In genomic region chr1:28668956-28669719, GRCh38 we compare ENCODE assay signal across 1 cellular context.
A peak's percentile ranks its signal among the peaks of the same experiment; 100 is the strongest.
TF ChIP-seq lines count a peak whose summit lies in the region.

No MANE protein-coding gene starts in this region.

TF ChIP-seq in K562, 482 proteins besides CTCF, POLR2A, EP300 and RAD21 (continued from another document and continues in another):
- TF ChIP-seq TFAP4 (CRISPR knock-in tag; IDR thresholded peaks at IDR 0.05; ENCODE audit: borderline replicate concordance) (peak; percentile 53; the same call in 1 of the 2 replicates), ZBTB17 (CRISPR knock-in tag; IDR thresholded peaks at IDR 0.05) (no peak), BMI1 (IDR thresholded peaks at IDR 0.05; ENCODE audit: low read length) (no peak), ZNF583 (CRISPR knock-in tag; IDR thresholded peaks at IDR 0.05) (no peak), RBM14 (IDR thresholded peaks at IDR 0.05; ENCODE audit: borderline replicate concordance, insufficient read depth, low read depth, low read length) (no peak), ZNF57 (CRISPR knock-in tag; IDR thresholded peaks at IDR 0.05) (0 out of 2 replicates have a peak, but pooled peaks have one; percentile 49), ETS1 (conservative IDR thresholded peaks at IDR 0.05; ENCODE audit: control insufficient read depth, low read depth, low read length) (no peak; the same call in 1 of the 2 replicates), CCNT2 (IDR thresholded peaks at IDR 0.05; ENCODE audit: borderline replicate concordance, extremely low read depth, insufficient read length, low read depth, low read length) (peak; percentile 58), ZKSCAN1 (IDR thresholded peaks at IDR 0.05; ENCODE audit: low read depth, low read length) (no peak), TAF1 (IDR thresholded peaks at IDR 0.05; ENCODE audit: control insufficient read depth, extremely low read depth, insufficient read depth, low read length, severe bottlenecking) (peak; percentile 39), ZNF75A (CRISPR knock-in tag; IDR thresholded peaks at IDR 0.05) (no peak), E2F5 (CRISPR knock-in tag; IDR thresholded peaks at IDR 0.05) (no peak), RNF2 (IDR thresholded peaks at IDR 0.05) (no peak), FIP1L1 (IDR thresholded peaks at IDR 0.05; ENCODE audit: low read depth, low read length, poor library complexity, severe bottlenecking) (peak; percentile 40), NKRF (IDR thresholded peaks at IDR 0.05; ENCODE audit: borderline replicate concordance) (no peak; the same call in 1 of the 2 replicates), MAX (CRISPR knock-in tag; IDR thresholded peaks at IDR 0.05) (peak; percentile 75), ZNF121 (CRISPR knock-in tag; conservative IDR thresholded peaks at IDR 0.05) (no peak), DLX4 (CRISPR knock-in tag; IDR thresholded peaks at IDR 0.05) (no peak), ZNF174 (CRISPR knock-in tag; IDR thresholded peaks at IDR 0.05) (no peak), NFIX (CRISPR knock-in tag; IDR thresholded peaks at IDR 0.05; ENCODE audit: low read depth) (no peak), ZBTB40 (IDR thresholded peaks at IDR 0.05) (peak; percentile 56; the same call in 1 of the 2 replicates), ZBTB40 (CRISPR knock-in tag; IDR thresholded peaks at IDR 0.05) (no peak), BCLAF1 (IDR thresholded peaks at IDR 0.05; ENCODE audit: borderline replicate concordance in 1 of 2, control insufficient read depth in 1 of 2, low read depth in 2 of 2, low read length in 1 of 2) (no peak), NFATC3 (IDR thresholded peaks at IDR 0.05) (no peak), KLF13 (tag; IDR thresholded peaks at IDR 0.05; ENCODE audit: borderline replicate concordance, low read depth) (no peak), HDAC1 (IDR thresholded peaks at IDR 0.05) (no peak), MXI1 (IDR thresholded peaks at IDR 0.05; ENCODE audit: low read depth, low read length) (no peak), PHB2 (IDR thresholded peaks at IDR 0.05; ENCODE audit: low read depth) (no peak), KLF16 (IDR thresholded peaks at IDR 0.05) (no peak), SIN3B (IDR thresholded peaks at IDR 0.05; ENCODE audit: low read depth) (peak; percentile 54; the same call in 1 of the 2 replicates), TCF3 (CRISPR knock-in tag; IDR thresholded peaks at IDR 0.05) (no peak), SPI1 (IDR thresholded peaks at IDR 0.05; ENCODE audit: borderline replicate concordance, low read depth, low read length) (peak; percentile 78), ARNT (IDR thresholded peaks at IDR 0.05) (no peak), ZBTB9 (CRISPR knock-in tag; IDR thresholded peaks at IDR 0.05) (0 out of 2 replicates have a peak, but pooled peaks have one; percentile 56), CBFA2T3 (IDR thresholded peaks at IDR 0.05) (no peak), GATA2 (CRISPR knock-in tag; IDR thresholded peaks at IDR 0.05) (no peak), CTCFL (IDR thresholded peaks at IDR 0.05; ENCODE audit: borderline replicate concordance, insufficient read depth, low read depth, low read length, poor library complexity, severe bottlenecking) (no peak), LCOR (CRISPR knock-in tag; IDR thresholded peaks at IDR 0.05) (peak; percentile 33; the same call in 1 of the 2 replicates)
